ENCODE assay signal across 8 cellular contexts in genomic region chr13:66660013-66660804, GRCh38.
A peak's percentile ranks its signal among the peaks of the same experiment; 100 is the strongest.
DNase-seq lines count a peak whose midpoint lies in the region; ATAC-seq and TF ChIP-seq lines count a peak whose summit lies in the region.

No MANE protein-coding gene starts in this region.

- no TSS peak for BruUV-seq in A673 (replicated peaks; lab: Mats Ljungman, UMichigan)

- H3K27ac ChIP-seq in A673 (ENCODE audit: low read depth, low read length, poor library complexity, severe bottlenecking) (peak overlapping the region; percentile 27), cingulate gyrus (ENCODE audit: low read depth, low read length) (peak overlapping the region; percentile 21)

- DNase-seq in A673 (ENCODE audit: low spot score) (peak; percentile 52), iPS-NIHi7 (ENCODE audit: extremely low spot score) (no peak), NCI-H187 treated with DMSO at 0.1 percent for 48 hours (lab: John Stamatoyannopoulos, UW) (no peak), SIG-M5 (lab: John Stamatoyannopoulos, UW) (no peak)

- POLR2A ChIA-PET in A673 (lab: Charles Lee; ENCODE audit: low non-redundant PET): interaction anchor here (0.7 kb wide), 1 partner anchor 13 kb away, joined by 3 read pairs; no protein-coding TSS in a partner anchor

- no peak for TF ChIP-seq CTCF in A673 (conservative IDR thresholded peaks at IDR 0.05; ENCODE audit: low read depth, low read length)

- peaks cover 36% of the 10 kb centered on the region for H3K4me1 ChIP-seq in A673 (ENCODE audit: insufficient read depth, low read length, poor library complexity, severe bottlenecking)

- ATAC-seq in GM19397 (IDR thresholded peaks at IDR 0.05; ENCODE audit: unreplicated experiment) (peak; percentile 76), HG03354 (IDR thresholded peaks at IDR 0.05; ENCODE audit: poor library complexity, severe bottlenecking, unreplicated experiment) (peak; percentile 83), HG03045 (IDR thresholded peaks at IDR 0.05; ENCODE audit: unreplicated experiment) (no peak)

- intact Hi-C loops in A673 (cut with micrococcal nuclease; ENCODE audit: unreplicated experiment): no loop called here

- H3K9me3 ChIP-seq in A673 (ENCODE audit: low read depth, low read length, poor library complexity, severe bottlenecking): no peaks in the 10 kb centered on the region

- H3K36me3 ChIP-seq in A673 (ENCODE audit: insufficient read depth, low read length, poor library complexity, severe bottlenecking): no peaks in the 10 kb centered on the region

- H3K27me3 ChIP-seq in A673 (replicated peaks; ENCODE audit: insufficient read depth, low read depth, low read length, poor library complexity): no peaks in the 10 kb centered on the region

- no peak overlapping the region for H3K4me3 ChIP-seq in A673 (ENCODE audit: low read depth, low read length, poor library complexity, severe bottlenecking)

- CTCF ChIA-PET in A673 (lab: Charles Lee): no interaction called here
